In genomic region chr9:113933188-113933587, GRCh38 we compare ENCODE assay signal across 1 cellular context.
TF ChIP-seq lines count a peak whose summit lies in the region.

No MANE protein-coding gene starts in this region.

TF ChIP-seq in HepG2, 621 proteins besides CTCF, POLR2A, EP300 and RAD21:
- no peak for TF ChIP-seq ZNF234 (CRISPR knock-in tag; conservative IDR thresholded peaks at IDR 0.05)
